In genomic region chr12:123598522-123598921, GRCh38 we compare ENCODE assay signal across 1 cellular context.
TF ChIP-seq lines count a peak whose summit lies in the region.

No MANE protein-coding gene starts in this region.

TF ChIP-seq in GM12878, 131 proteins besides CTCF, POLR2A, EP300 and RAD21:
- TF ChIP-seq DPF2 (IDR thresholded peaks at IDR 0.05): no peak
- TF ChIP-seq POLR2AphosphoS5 (IDR thresholded peaks at IDR 0.05; ENCODE audit: low read length): peak; percentile 54; the same call in 1 of the 2 replicates
- TF ChIP-seq RBBP5 (conservative IDR thresholded peaks at IDR 0.05): no peak
- TF ChIP-seq SREBF1 (IDR thresholded peaks at IDR 0.05; ENCODE audit: low read length): no peak
- TF ChIP-seq GATAD2B (conservative IDR thresholded peaks at IDR 0.05; ENCODE audit: low read depth): no peak
- TF ChIP-seq NR2C2 (IDR thresholded peaks at IDR 0.05; ENCODE audit: borderline replicate concordance, control insufficient read depth, insufficient read length, low read depth): no peak
- TF ChIP-seq SIN3A (IDR thresholded peaks at IDR 0.05; ENCODE audit: low read depth, low read length): no peak
- no peak for TF ChIP-seq SRF (IDR thresholded peaks at IDR 0.05; ENCODE audit: low read depth in 2 of 2, low read length in 2 of 2)
- TF ChIP-seq NFYA (IDR thresholded peaks at IDR 0.05; ENCODE audit: borderline replicate concordance, low read depth, low read length): no peak
TF ChIP-seq in GM12878: peak in this region for 1.
